15 cellular contexts compared by ENCODE assay signal in genomic region chr9:87847822-87848221, GRCh38. TPM values are rescaled to one million over a fixed set of nuclear protein-coding genes. Genes with fewer than 3 reads are reported as not detected.
"Had no signal": no experiment of that assay in that cellular context is flagged by ENCODE, and none has a peak within 500 bp of the region (broad histone marks: within the 10 kb centered on the region; RNA-seq: fewer than 3 reads in every experiment).

No MANE protein-coding gene starts in this region.

RNA-seq across cellular contexts. Expression of gene SPATA31E1, which starts 34.9 kb away (rescaled TPM):
- total RNA-seq: activated CD4-positive, alpha-beta T cell treated with anti-CD3 and anti-CD28 coated beads, Interleukin-2, amount 10 ng/mL, durations not matched to agents 7 days and 5 days; activated CD8-positive, alpha-beta T cell treated with anti-CD3 and anti-CD28 coated beads, Interleukin-2, amount 10 ng/mL, durations not matched to agents 7 days and 5 days; activated naive CD8-positive, alpha-beta T cell treated with anti-CD3 and anti-CD28 coated beads, Interleukin-2, amount 10 ng/mL, durations not matched to agents 7 days and 5 days; activated T-helper 2 cell treated with anti-CD3 and anti-CD28 coated beads, Interferon-gamma antibody, Interleukin-2, Interleukin-4, amounts not matched to agents 10 μg/mL and 5 μg/mL and 100 μg/mL, durations not matched to agents 14 hours and 24 hours and 36 hours; bronchial epithelial cell; esophagus mucosa; foreskin keratinocyte; left lobe of liver; lung microvascular endothelial cell; occipital lobe; posterior vena cava; right atrium auricular region; subcutaneous adipose tissue; T-helper 1 cell treated with Interleukin-12 subunit alpha and Interleukin-12 subunit beta and Interleukin-4 antibody, amounts not matched to agents 30 ng/mL and 1 ng/mL, for 36 hours; tibial nerve had no signal
